Comparison of ENCODE assay signal across 8 cellular contexts in the genomic region with DNA sequence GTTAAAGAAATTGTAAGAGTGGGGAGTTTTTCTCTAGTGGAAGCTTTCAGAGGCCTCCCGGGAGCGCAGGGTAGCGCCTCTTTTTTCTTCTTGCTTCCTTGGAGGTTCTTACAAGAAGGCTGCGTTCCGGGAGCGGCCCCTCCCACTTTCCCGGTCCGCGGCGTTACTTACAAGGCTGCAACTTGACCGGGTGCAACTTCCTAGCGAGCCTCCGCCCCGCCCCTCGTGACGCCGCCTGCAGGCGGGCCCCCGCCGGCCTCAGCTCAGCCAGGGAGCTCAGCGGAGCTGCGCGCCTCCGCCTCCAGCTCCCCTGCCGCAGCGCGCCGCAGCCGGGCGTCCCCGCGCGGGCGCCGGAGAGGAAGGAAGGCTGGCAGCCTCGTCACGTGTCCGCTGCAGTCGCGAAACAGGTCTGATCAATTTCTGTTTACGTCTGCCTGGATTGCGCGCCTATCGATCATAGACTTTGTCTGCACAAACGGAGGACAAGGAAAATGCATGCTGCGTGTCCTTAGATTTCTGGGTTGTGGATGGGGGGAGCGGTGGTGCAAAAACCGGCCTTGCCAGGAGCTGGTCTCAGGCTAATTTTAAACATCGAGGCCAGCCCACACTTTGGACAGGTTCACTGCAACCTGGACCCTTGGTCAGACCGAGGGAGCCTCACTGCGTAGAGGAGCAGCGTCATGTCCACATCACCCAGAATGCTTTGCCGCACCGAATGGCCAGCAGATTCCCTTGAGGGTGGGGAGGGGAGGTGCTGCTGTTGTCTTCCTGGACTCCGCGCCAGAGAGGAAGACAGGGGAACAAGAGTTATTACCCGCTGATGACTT. TPM values are rescaled to one million over a fixed set of nuclear protein-coding genes. Genes with fewer than 3 reads are reported as not detected.
DNase-seq lines count a peak whose midpoint lies in the region; ATAC-seq and TF ChIP-seq lines count a peak whose summit lies in the region.

A gene with protein sequence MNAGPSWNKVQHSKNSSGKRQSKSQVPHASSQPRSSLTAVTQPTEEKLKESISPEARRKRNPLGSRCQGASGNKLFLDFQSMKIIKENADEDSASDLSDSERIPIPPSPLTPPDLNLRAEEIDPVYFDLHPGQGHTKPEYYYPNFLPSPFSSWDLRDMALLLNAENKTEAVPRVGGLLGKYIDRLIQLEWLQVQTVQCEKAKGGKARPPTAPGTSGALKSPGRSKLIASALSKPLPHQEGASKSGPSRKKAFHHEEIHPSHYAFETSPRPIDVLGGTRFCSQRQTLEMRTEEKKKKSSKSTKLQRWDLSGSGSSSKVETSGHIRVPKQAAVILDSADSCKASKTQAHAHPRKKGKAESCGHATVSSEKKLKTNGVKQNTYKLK (plus strand): TSS at position 261 of the 827 bp plus-strand sequence. CDS start 3,555 bp downstream, outside the sequence.
A gene with protein sequence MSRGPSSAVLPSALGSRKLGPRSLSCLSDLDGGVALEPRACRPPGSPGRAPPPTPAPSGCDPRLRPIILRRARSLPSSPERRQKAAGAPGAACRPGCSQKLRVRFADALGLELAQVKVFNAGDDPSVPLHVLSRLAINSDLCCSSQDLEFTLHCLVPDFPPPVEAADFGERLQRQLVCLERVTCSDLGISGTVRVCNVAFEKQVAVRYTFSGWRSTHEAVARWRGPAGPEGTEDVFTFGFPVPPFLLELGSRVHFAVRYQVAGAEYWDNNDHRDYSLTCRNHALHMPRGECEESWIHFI (minus strand): TSS at position 177 of the 827 bp plus-strand sequence. CDS start 374 bp downstream, outside the sequence.

- H3K27ac Mint-ChIP-seq in IgD-negative memory B cell, result peak within 1 kb of the TSS; percentile 90 to 99 (median 98)

- peak; percentile 75 for DNase-seq in DMS153 treated with DMSO at 0.1 percent for 48 hours (lab: John Stamatoyannopoulos, UW; ENCODE audit: unreplicated experiment)
- peak; percentile 96 for DNase-seq in PC-3
- peak; percentile 82 for DNase-seq in activated T-cell treated with anti-CD3 and anti-CD28 coated beads, Interleukin-2, amount 50 U/mL, for 4 hours
- peak; percentile 80 for DNase-seq in stimulated activated CD8-positive, alpha-beta memory T cell treated with anti-CD3 and anti-CD28 coated beads, Interleukin-7, amount 100 ng/mL, for 24 hours (ENCODE audit: low read depth)

- peaks cover 51% of the 10 kb centered on the region for H3K79me2 ChIP-seq in PC-3 (ENCODE audit: low read length)

- no TSS peak for BruUV-seq in PC-3 (replicated peaks; lab: Mats Ljungman, UMichigan)

- peak within 1 kb of the TSS; percentile 80 for H3K9ac ChIP-seq in PC-3 (ENCODE audit: low read length)

- 0 to 1% methylated on average over 57 of the region's 57 CpGs for WGBS in esophagus, 2 donors

- H4K20me1 ChIP-seq in PC-3 (ENCODE audit: low read length), result peaks cover 6% of the 10 kb centered on the region; the same call in 1 of the 2 replicates

- peaks cover 1% of the 10 kb centered on the region for H3K36me3 Mint-ChIP-seq in IgD-negative memory B cell
- peaks cover 10% of the 10 kb centered on the region for H3K36me3 Mint-ChIP-seq in activated T-cell treated with anti-CD3 and anti-CD28 coated beads, Interleukin-2, amount 50 U/mL, for 4 hours (ENCODE audit: insufficient read depth)

- H3K27ac ChIP-seq in PC-3 (ENCODE audit: low read length) (peak within 1 kb of the TSS; percentile 73), esophagus (ENCODE audit: low read depth in 2 of 2, low read length in 1 of 2) (peak within 1 kb of the TSS; percentile 99), muscle layer of duodenum (ENCODE audit: low read length) (peak within 1 kb of the TSS; percentile 93)

- peak; percentile 92 for ATAC-seq in GM21576 (IDR thresholded peaks at IDR 0.05; ENCODE audit: unreplicated experiment)
- peak; percentile 90 for ATAC-seq in PC-3
- ATAC-seq in activated T-cell treated with anti-CD3 and anti-CD28 coated beads, Interleukin-2, amount 50 U/mL, for 4 hours, result peak; percentile 96 to 98

- H3K27me3 ChIP-seq in PC-3 (ENCODE audit: low read length) (no peaks in the 10 kb centered on the region), esophagus (ENCODE audit: control insufficient read depth in 1 of 2, insufficient read depth in 2 of 2, low read length in 2 of 2) (no peaks in the 10 kb centered on the region), muscle layer of duodenum (ENCODE audit: low read depth, low read length) (no peaks in the 10 kb centered on the region)

- H2AFZ ChIP-seq in PC-3 (ENCODE audit: low read length), result peak within 1 kb of the TSS; percentile 92

- H3K36me3 ChIP-seq in PC-3 (ENCODE audit: low read depth, low read length) (peaks cover 9% of the 10 kb centered on the region; the same call in 1 of the 2 replicates), esophagus (ENCODE audit: control insufficient read depth in 2 of 2, insufficient read depth in 2 of 2, low read length in 1 of 2) (peaks cover 0 to 8% of the 10 kb centered on the region in 2 donors), muscle layer of duodenum (ENCODE audit: control insufficient read depth in 1 of 2, insufficient read depth in 2 of 2, low read length in 2 of 2) (peaks cover 11 to 24% of the 10 kb centered on the region in 2 donors)

- CTCF ChIA-PET in PC-3 (lab: Charles Lee), result interaction anchor here (0.6 to 1.7 kb wide), 4 partner anchors 14 to 157 kb away, joined by 3 to 10 read pairs (median 3); no protein-coding TSS in a partner anchor

- no peaks in the 10 kb centered on the region for H3K9me2 ChIP-seq in PC-3 (replicated peaks; ENCODE audit: low read length)

- H3K9me3 ChIP-seq in PC-3 (ENCODE audit: low read length) (no peaks in the 10 kb centered on the region), esophagus (ENCODE audit: control insufficient read depth in 2 of 2, insufficient read depth in 1 of 2, low read depth in 1 of 2, low read length in 1 of 2) (peaks cover 0 to 3% of the 10 kb centered on the region in 2 donors), muscle layer of duodenum (ENCODE audit: control insufficient read depth in 1 of 2, low read length in 2 of 2) (no peaks in the 10 kb centered on the region)

- no peaks in the 10 kb centered on the region for H3F3A ChIP-seq in PC-3 (ENCODE audit: low read length, unreplicated experiment)

- H3K4me1 ChIP-seq in PC-3 (ENCODE audit: insufficient read depth, low read length) (peaks cover 36% of the 10 kb centered on the region), esophagus (ENCODE audit: control insufficient read depth in 2 of 2, insufficient read depth in 2 of 2, low read length in 1 of 2) (peaks cover 9% of the 10 kb centered on the region in 2 donors), muscle layer of duodenum (ENCODE audit: control insufficient read depth in 1 of 2, insufficient read depth in 2 of 2, low read length in 2 of 2) (peaks cover 24 to 40% of the 10 kb centered on the region in 2 donors)

- intact Hi-C loops in PC-3 (cut with micrococcal nuclease), result loop anchor here (2.0 kb wide), 1 partner anchor 96 kb away; no protein-coding TSS in a partner anchor

- no peak for TF ChIP-seq CTCF in PC-3 (conservative IDR thresholded peaks at IDR 0.05; ENCODE audit: low read depth, low read length)

- no peaks in the 10 kb centered on the region for H3K27me3 Mint-ChIP-seq in IgD-negative memory B cell
- H3K27me3 Mint-ChIP-seq in activated T-cell treated with anti-CD3 and anti-CD28 coated beads, Interleukin-2, amount 50 U/mL, for 4 hours (ENCODE audit: low read depth), result no peaks in the 10 kb centered on the region

- H3K4me3 Mint-ChIP-seq in IgD-negative memory B cell, result peak within 1 kb of the TSS; percentile 97 to 99 (median 99)
- H3K4me3 Mint-ChIP-seq in activated T-cell treated with anti-CD3 and anti-CD28 coated beads, Interleukin-2, amount 50 U/mL, for 4 hours, result peak within 1 kb of the TSS; percentile 90

- POLR2A ChIA-PET in PC-3 (lab: Charles Lee; ENCODE audit: unreplicated experiment), result interaction anchor here (0.5 to 0.9 kb wide), 7 partner anchors 9 to 1537 kb away, joined by 3 to 7 read pairs (median 4); no protein-coding TSS in a partner anchor

- H3K4me1 Mint-ChIP-seq in IgD-negative memory B cell, result peaks cover 22 to 41% (median 34%) of the 10 kb centered on the region in 3 donors
- H3K4me1 Mint-ChIP-seq in activated T-cell treated with anti-CD3 and anti-CD28 coated beads, Interleukin-2, amount 50 U/mL, for 4 hours (ENCODE audit: low read depth), result peaks cover 37% of the 10 kb centered on the region

- H3K9me3 Mint-ChIP-seq in IgD-negative memory B cell, result no peaks in the 10 kb centered on the region
- H3K9me3 Mint-ChIP-seq in activated T-cell treated with anti-CD3 and anti-CD28 coated beads, Interleukin-2, amount 50 U/mL, for 4 hours, result no peaks in the 10 kb centered on the region

- H3K4me3 ChIP-seq in PC-3 (ENCODE audit: low read length) (peak within 1 kb of the TSS; percentile 72), esophagus (ENCODE audit: low read depth in 1 of 2, low read length in 2 of 2) (peak within 1 kb of the TSS; percentile 81 to 87), muscle layer of duodenum (ENCODE audit: low read depth in 1 of 2, low read length in 2 of 2) (peak within 1 kb of the TSS; percentile 86 to 87)

- H3K4me2 ChIP-seq in PC-3 (ENCODE audit: low read length), result peak within 1 kb of the TSS; percentile 96

RNA-seq across cellular contexts. Expression of the first gene that starts in this region (rescaled TPM):
- 24.9 TPM for polyA plus RNA-seq in IgD-negative memory B cell
- 6.3 and 7.2 TPM in 2 replicates for total RNA-seq in PC-3 (2014; rRNA removed)
- total RNA-seq in activated T-cell treated with anti-CD3 and anti-CD28 coated beads, Interleukin-2, amount 50 U/mL, for 4 hours, result 10 to 100 TPM; 21.6 to 26.6 (median 23.3) TPM
- polyA plus RNA-seq in esophagus, result 1 to 10 TPM; 2.2 TPM

RNA-seq across cellular contexts. Expression of the second gene that starts in this region (rescaled TPM):
- polyA plus RNA-seq in IgD-negative memory B cell (1.8 TPM), esophagus (1 to 10 TPM; 5.1 to 5.7 TPM)
- total RNA-seq in PC-3 (2014; rRNA removed), result 5.6 and 6.3 TPM in 2 replicates
- total RNA-seq in activated T-cell treated with anti-CD3 and anti-CD28 coated beads, Interleukin-2, amount 50 U/mL, for 4 hours, result 1 to 10 TPM; 3.5 to 4.2 (median 4.1) TPM

Comparison
In these comparisons a context has a peak if more than half of its experiments do, and no peak if none do; other contexts are left out.
1. Peak in every context shown above with its lines: DNase-seq, ATAC-seq, H3K4me3 ChIP-seq and H3K27ac ChIP-seq.